Comparison of ENCODE assay signal across 8 cellular contexts in the genomic region with DNA sequence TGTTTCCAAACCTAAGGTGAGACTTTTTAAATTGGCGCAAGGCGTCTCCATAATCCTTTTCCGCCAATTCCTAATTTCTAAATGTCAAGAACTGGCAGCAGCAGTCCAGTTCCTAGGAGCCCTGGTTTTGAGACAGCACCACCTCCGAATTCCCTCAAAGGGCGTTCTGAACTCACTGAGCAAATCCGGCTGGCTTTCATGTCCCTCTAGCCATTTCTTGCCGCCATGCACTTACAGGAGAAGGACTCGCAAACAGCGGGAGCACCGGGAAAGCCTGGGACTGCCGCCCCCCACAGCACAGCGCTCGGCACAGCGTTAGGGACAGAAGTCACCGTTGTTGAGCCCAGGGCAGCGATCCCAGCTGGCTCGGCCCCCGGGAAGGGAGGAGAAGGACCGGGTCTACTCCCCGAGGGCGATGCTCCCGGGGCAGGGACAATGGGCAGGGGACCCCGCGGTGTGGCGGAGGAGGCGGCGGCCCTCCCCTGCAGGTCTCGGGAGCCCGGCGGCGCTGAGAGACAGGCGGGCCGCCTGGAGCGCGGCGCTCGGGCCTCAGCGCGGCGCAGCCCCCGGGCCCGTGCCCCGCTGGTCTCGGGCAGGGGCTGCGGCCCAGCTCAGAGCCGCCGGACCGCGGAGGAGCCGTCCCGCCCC. TPM values are rescaled to one million over a fixed set of nuclear protein-coding genes. Genes with fewer than 3 reads are reported as not detected.
DNase-seq lines count a peak whose midpoint lies in the region; ATAC-seq, FAIRE-seq and TF ChIP-seq lines count a peak whose summit lies in the region.

No MANE protein-coding gene starts in this region.

- peak; percentile 5 for ATAC-seq in GM21576 (IDR thresholded peaks at IDR 0.05; ENCODE audit: unreplicated experiment)

- H3K9me3 ChIP-seq in KOPT-K1 (ENCODE audit: insufficient read depth, low read length, poor library complexity, severe bottlenecking) (no peaks in the 10 kb centered on the region), small intestine (ENCODE audit: control insufficient read depth, low read depth) (no peaks in the 10 kb centered on the region)

- FAIRE-seq in small intestine (lab: Jason Lieb, UNC) = no peak

- H3K4me3 ChIP-seq in choroid plexus epithelial cell (ENCODE audit: low read depth, low read length) (peak overlapping the region; percentile 95), small intestine (ENCODE audit: low read depth in 1 of 2, low read length in 2 of 2) (peak overlapping the region; percentile 91 to 98)

- TF ChIP-seq CTCF in choroid plexus epithelial cell (conservative IDR thresholded peaks at IDR 0.05; ENCODE audit: low read depth, low read length) = peak; percentile 11

- peak overlapping the region; percentile 79 for H3K27ac ChIP-seq in KOPT-K1 (ENCODE audit: low read depth, low read length, poor library complexity, severe bottlenecking)
- H3K27ac ChIP-seq in small intestine (ENCODE audit: low read depth in 1 of 2, low read length in 1 of 2) = peak overlapping the region; percentile 97 to 98

- WGBS in small intestine, 3 donors = 0% methylated on average over 21 to 51 of the region's 51 CpGs

- no peaks in the 10 kb centered on the region for H3K27me3 ChIP-seq in small intestine (ENCODE audit: control insufficient read depth in 2 of 2, insufficient read depth in 2 of 2, low read length in 2 of 2)

- 0 out of 2 replicates have a peak, but pooled peaks cover 7% of the 10 kb centered on the region for H3K36me3 ChIP-seq in KOPT-K1 (ENCODE audit: insufficient read depth, low read length)
- H3K36me3 ChIP-seq in small intestine (ENCODE audit: control insufficient read depth in 2 of 2, insufficient read depth in 2 of 2, low read length in 2 of 2) = no peaks in the 10 kb centered on the region

- DNase-seq in DMS53 (lab: John Stamatoyannopoulos, UW) (peak; percentile 52), T-helper 22 cell (ENCODE audit: low read depth) (peak; percentile 3), choroid plexus epithelial cell (ENCODE audit: low read depth) (peak; percentile 57), kidney tubule cell (ENCODE audit: low spot score) (peak; percentile 50), small intestine (peak; percentile 54), OCI-M2 (lab: John Stamatoyannopoulos, UW; ENCODE audit: unreplicated experiment) (no peak)

- H3K4me1 ChIP-seq in small intestine (ENCODE audit: control insufficient read depth in 2 of 2, insufficient read depth in 1 of 2, low read depth in 1 of 2, low read length in 1 of 2) = peaks cover 13 to 21% of the 10 kb centered on the region in 2 donors

RNA-seq across cellular contexts. Expression of gene ARHGAP17, which starts 0.5 kb away (rescaled TPM):
- polyA plus RNA-seq in small intestine = 10 to 100 TPM; 37.9 to 76.7 (median 55.1) TPM
